Comparison of ENCODE assay signal across 21 cellular contexts in genomic region chr7:497346-497745, GRCh38. TPM values are rescaled to one million over a fixed set of nuclear protein-coding genes. Genes with fewer than 3 reads are reported as not detected.
DNase-seq lines count a peak whose midpoint lies in the region; ATAC-seq and TF ChIP-seq lines count a peak whose summit lies in the region.
"Had no signal": no experiment of that assay in that cellular context is flagged by ENCODE, and none has a peak within 500 bp of the region (broad histone marks: within the 10 kb centered on the region; RNA-seq: fewer than 3 reads in every experiment).

No MANE protein-coding gene starts in this region.

- H3K4me1 ChIP-seq in right atrium auricular region, result peaks cover 0 to under 1% of the 10 kb centered on the region in 2 donors
- H3K4me1 ChIP-seq in trophoblast cell (ENCODE audit: control insufficient read depth in 1 of 2, insufficient read depth in 2 of 2, low read length in 2 of 2), result no peaks in the 10 kb centered on the region

- no peak overlapping the region for H3K18ac ChIP-seq in trophoblast cell (ENCODE audit: low read length)

- no peak overlapping the region for H3K23ac ChIP-seq in trophoblast cell (ENCODE audit: low read length)

- H3K27me3 Mint-ChIP-seq in natural killer cell treated with Interleukin-12 subunit alpha and Interleukin-12 subunit beta and Interleukin-15 and Interleukin-18, amount 100 ng/mL, for 72 hours, result no peaks in the 10 kb centered on the region
- H3K27me3 Mint-ChIP-seq: activated CD8-positive, alpha-beta memory T cell treated with anti-CD3 and anti-CD28 coated beads, Interleukin-2, amount 10 ng/mL, durations not matched to agents 7 days and 5 days; brain; CD4-positive, alpha-beta memory T cell had no signal

- peak; percentile 37 for DNase-seq in Right ventricle myocardium superior
- no peak for DNase-seq in right atrium auricular region (ENCODE audit: low spot score)
- DNase-seq in left cardiac atrium, result peak; percentile 15
- no peak for DNase-seq in trophoblast cell
- DNase-seq in WERI-Rb-1, result no peak
- no peak for DNase-seq in natural killer cell treated with Interleukin-12 subunit alpha and Interleukin-12 subunit beta and Interleukin-15 and Interleukin-18, amount 100 ng/mL, for 72 hours (ENCODE audit: low spot score)
- DNase-seq: activated CD8-positive, alpha-beta memory T cell treated with anti-CD3 and anti-CD28 coated beads, Interleukin-2, amount 10 ng/mL, durations not matched to agents 7 days and 5 days; activated T-cell treated with anti-CD3 and anti-CD28 coated beads, Interleukin-2, amount 50 U/mL, for 48 hours; CD4-positive, alpha-beta memory T cell; effector CD8-positive, alpha-beta T cell; islet precursor cell; NCI-H2029 treated with DMSO at 0.1 percent for 48 hours; NCI-H526; NK-92 treated with Interleukin-12 subunit alpha and Interleukin-12 subunit beta, amount 100 ng/mL, for 24 hours; stimulated activated CD4-positive, alpha-beta T cell treated with anti-CD3 and anti-CD28 coated beads, Interleukin-2, amount 100 ng/mL, for 48 hours; SW 1271; T1000 had no signal

- no peak overlapping the region for H4K8ac ChIP-seq in trophoblast cell (ENCODE audit: low read depth, low read length)

- no peak overlapping the region for H2BK12ac ChIP-seq in trophoblast cell (ENCODE audit: low read length)

- no peak overlapping the region for H3K27ac Mint-ChIP-seq in natural killer cell treated with Interleukin-12 subunit alpha and Interleukin-12 subunit beta and Interleukin-15 and Interleukin-18, amount 100 ng/mL, for 72 hours
- H3K27ac Mint-ChIP-seq: activated CD8-positive, alpha-beta memory T cell treated with anti-CD3 and anti-CD28 coated beads, Interleukin-2, amount 10 ng/mL, durations not matched to agents 7 days and 5 days had no signal

- H3K4me2 ChIP-seq in trophoblast cell (ENCODE audit: low read length), result no peak overlapping the region

- WGBS in trophoblast cell (ENCODE audit: extremely low coverage, insufficient coverage, insufficient read length), result no CpG with 5 or more reads among the region's 13 CpGs

- no peak overlapping the region for H2BK5ac ChIP-seq in trophoblast cell (ENCODE audit: low read depth, low read length, poor library complexity)

- no peaks in the 10 kb centered on the region for H3K79me2 ChIP-seq in trophoblast cell (ENCODE audit: control insufficient read depth, insufficient read depth, low read length, poor library complexity)

- H3K9ac ChIP-seq in trophoblast cell (ENCODE audit: low read length), result no peak overlapping the region

- H3K4ac ChIP-seq in trophoblast cell (ENCODE audit: low read depth, low read length), result no peak overlapping the region

- no peak overlapping the region for H2AK5ac ChIP-seq in trophoblast cell (ENCODE audit: low read length)

- no peaks in the 10 kb centered on the region for H3K9me3 Mint-ChIP-seq in natural killer cell treated with Interleukin-12 subunit alpha and Interleukin-12 subunit beta and Interleukin-15 and Interleukin-18, amount 100 ng/mL, for 72 hours
- H3K9me3 Mint-ChIP-seq: CD4-positive, alpha-beta memory T cell had no signal

- H3K4me3 Mint-ChIP-seq in natural killer cell treated with Interleukin-12 subunit alpha and Interleukin-12 subunit beta and Interleukin-15 and Interleukin-18, amount 100 ng/mL, for 72 hours, result no peak overlapping the region
- H3K4me3 Mint-ChIP-seq: activated CD8-positive, alpha-beta memory T cell treated with anti-CD3 and anti-CD28 coated beads, Interleukin-2, amount 10 ng/mL, durations not matched to agents 7 days and 5 days; brain had no signal

- H4K91ac ChIP-seq in trophoblast cell (ENCODE audit: low read depth, low read length), result no peak overlapping the region

- no peak overlapping the region for H3K27ac ChIP-seq in right atrium auricular region
- no peak overlapping the region for H3K27ac ChIP-seq in trophoblast cell (ENCODE audit: low read depth, low read length)
- no peak overlapping the region for H3K27ac ChIP-seq in WERI-Rb-1
- H3K27ac ChIP-seq: neutrophil had no signal

- no peak overlapping the region for H2BK120ac ChIP-seq in trophoblast cell (ENCODE audit: insufficient read depth, low read length, poor library complexity)

- H3K27me3 ChIP-seq in right atrium auricular region, result no peaks in the 10 kb centered on the region
- H3K27me3 ChIP-seq in trophoblast cell (ENCODE audit: insufficient read depth, low read length), result no peaks in the 10 kb centered on the region
- no peaks in the 10 kb centered on the region for H3K27me3 ChIP-seq in WERI-Rb-1 (ENCODE audit: insufficient read depth, low read depth, severe bottlenecking)
- H3K27me3 ChIP-seq: neutrophil had no signal

- TF ChIP-seq CTCF in right atrium auricular region (IDR thresholded peaks at IDR 0.05) (no peak), WERI-Rb-1 (IDR thresholded peaks at IDR 0.05; ENCODE audit: low read depth, low read length) (no peak)

- H3K9me3 ChIP-seq in right atrium auricular region (no peaks in the 10 kb centered on the region), trophoblast cell (ENCODE audit: insufficient read depth, low read depth, low read length) (peaks cover 3% of the 10 kb centered on the region), WERI-Rb-1 (ENCODE audit: severe bottlenecking) (peaks cover 6% of the 10 kb centered on the region)
- H3K9me3 ChIP-seq: neutrophil had no signal

- H3K79me1 ChIP-seq in trophoblast cell (ENCODE audit: low read length), result no peaks in the 10 kb centered on the region

- H3K36me3 ChIP-seq in right atrium auricular region (peaks cover 59% of the 10 kb centered on the region), trophoblast cell (ENCODE audit: control insufficient read depth in 1 of 2, insufficient read depth in 2 of 2, low read length in 2 of 2) (peaks cover 29 to 34% of the 10 kb centered on the region in 2 experiments), WERI-Rb-1 (no peaks in the 10 kb centered on the region)
- H3K36me3 ChIP-seq: neutrophil had no signal

- no peaks in the 10 kb centered on the region for H3K4me1 Mint-ChIP-seq in natural killer cell treated with Interleukin-12 subunit alpha and Interleukin-12 subunit beta and Interleukin-15 and Interleukin-18, amount 100 ng/mL, for 72 hours (ENCODE audit: low read depth in 2 of 2)

- no peaks in the 10 kb centered on the region for H3K36me3 Mint-ChIP-seq in natural killer cell treated with Interleukin-12 subunit alpha and Interleukin-12 subunit beta and Interleukin-15 and Interleukin-18, amount 100 ng/mL, for 72 hours
- H3K36me3 Mint-ChIP-seq: activated CD8-positive, alpha-beta memory T cell treated with anti-CD3 and anti-CD28 coated beads, Interleukin-2, amount 10 ng/mL, durations not matched to agents 7 days and 5 days; CD4-positive, alpha-beta memory T cell had no signal

- no peak overlapping the region for H2AFZ ChIP-seq in trophoblast cell (ENCODE audit: insufficient read depth, low read length, poor library complexity)

- no peak for ATAC-seq in Right ventricle myocardium superior (ENCODE audit: poor library complexity)
- no peak for ATAC-seq in left cardiac atrium
- ATAC-seq in GM18870 (IDR thresholded peaks at IDR 0.05; ENCODE audit: unreplicated experiment), result no peak
- ATAC-seq in HG02642 (IDR thresholded peaks at IDR 0.05; ENCODE audit: poor library complexity, unreplicated experiment), result no peak
- no peak for ATAC-seq in natural killer cell treated with Interleukin-12 subunit alpha and Interleukin-12 subunit beta and Interleukin-15 and Interleukin-18, amount 100 ng/mL, for 72 hours
- ATAC-seq: activated CD8-positive, alpha-beta memory T cell treated with anti-CD3 and anti-CD28 coated beads, Interleukin-2, amount 10 ng/mL, durations not matched to agents 7 days and 5 days had no signal

- no peak overlapping the region for H3K14ac ChIP-seq in trophoblast cell (ENCODE audit: low read length)

- intact Hi-C loops in Right ventricle myocardium superior (cut with DNase I) (no loop called here), left cardiac atrium (cut with DNase I) (no loop called here)

- H3K4me3 ChIP-seq in right atrium auricular region, result no peak overlapping the region
- H3K4me3 ChIP-seq in trophoblast cell (ENCODE audit: low read depth, low read length), result peak overlapping the region; percentile 37
- no peak overlapping the region for H3K4me3 ChIP-seq in WERI-Rb-1 (ENCODE audit: low read depth, low read length)

- no peak overlapping the region for H4K12ac ChIP-seq in trophoblast cell (ENCODE audit: low read depth, low read length)

RNA-seq across cellular contexts. Expression of gene PDGFA, which starts 22.3 kb away (rescaled TPM):
- total RNA-seq in Right ventricle myocardium superior (34.5 TPM), right atrium auricular region (10 to 100 TPM; 31.8 to 34.2 TPM), left cardiac atrium (10 to 100 TPM; 27.5 to 33.9 TPM)
- 9.7 and 10.6 TPM in 2 replicates for polyA plus RNA-seq in trophoblast cell (2013)
- total RNA-seq in natural killer cell treated with Interleukin-12 subunit alpha and Interleukin-12 subunit beta and Interleukin-15 and Interleukin-18, amount 100 ng/mL, for 72 hours, result 1 to 10 TPM; 1.3 to 5.0 TPM
- polyA plus RNA-seq: CD4-positive, alpha-beta memory T cell had no signal

Comparison
In these comparisons a context has a peak if more than half of its experiments do, and no peak if none do; other contexts are left out.
1. DNase-seq: peak in Right ventricle myocardium superior (single experiment) and left cardiac atrium (single experiment); none in right atrium auricular region (single experiment), trophoblast cell (0 of 2), WERI-Rb-1 (single experiment) and natural killer cell treated with Interleukin-12 subunit alpha and Interleukin-12 subunit beta and Interleukin-15 and Interleukin-18, amount 100 ng/mL, for 72 hours (single experiment).